In genomic region chr1:145822779-145823331, GRCh38 we compare ENCODE assay signal across 8 cellular contexts. TPM values are rescaled to one million over a fixed set of nuclear protein-coding genes. Genes with fewer than 3 reads are reported as not detected.
DNase-seq lines count a peak whose midpoint lies in the region; ATAC-seq and TF ChIP-seq lines count a peak whose summit lies in the region.
"Not testable (repeated sequence)": the region's sequence is repeated elsewhere in the genome, so short reads cannot be mapped to it uniquely, and the experiment has no call there.

No MANE protein-coding gene starts in this region.

- H3K9me3 ChIP-seq in CD8-positive, alpha-beta T cell (ENCODE audit: low read length); endodermal cell (ENCODE audit: control insufficient read depth, low read length); neural progenitor cell (ENCODE audit: low read depth); thoracic aorta: not testable (repeated sequence)

- not testable (repeated sequence) for H3K27me3 Mint-ChIP-seq in CD8-positive, alpha-beta T cell (ENCODE audit: low read depth); activated CD8-positive, alpha-beta T cell treated with anti-CD3 and anti-CD28 coated beads for 36 hours; endodermal cell (ENCODE audit: insufficient read depth); neural progenitor cell (ENCODE audit: insufficient read depth, low read depth)

- ATAC-seq in CD8-positive, alpha-beta T cell = peak; percentile 6
- ATAC-seq in activated CD8-positive, alpha-beta T cell treated with anti-CD3 and anti-CD28 coated beads for 36 hours = peak; percentile 24
- ATAC-seq in left cardiac atrium = peak; percentile 6 to 15
- not testable (repeated sequence) for ATAC-seq in thoracic aorta (ENCODE audit: insufficient number of reproducible peaks, low FRiP score, low read depth)

- peak overlapping the region; percentile 27 for H3K27ac Mint-ChIP-seq in CD8-positive, alpha-beta T cell
- peak overlapping the region; percentile 82 for H3K27ac Mint-ChIP-seq in activated CD8-positive, alpha-beta T cell treated with anti-CD3 and anti-CD28 coated beads for 36 hours
- H3K27ac Mint-ChIP-seq in endodermal cell, neural progenitor cell: not testable (repeated sequence)

- peaks cover 14% of the 10 kb centered on the region for H3K4me1 ChIP-seq in CD8-positive, alpha-beta T cell (ENCODE audit: insufficient read depth, low read length)
- not testable (repeated sequence) for H3K4me1 ChIP-seq in endodermal cell (ENCODE audit: control insufficient read depth, insufficient read depth, low read length); neural progenitor cell
- H3K4me1 ChIP-seq in thoracic aorta (ENCODE audit: control insufficient read depth in 1 of 2, low read depth in 2 of 2) = peaks cover 14 to 15% of the 10 kb centered on the region in 2 donors

- peaks cover 13% of the 10 kb centered on the region for H3F3A ChIP-seq in neural progenitor cell (ENCODE audit: low read depth)

- not testable (repeated sequence) for TF ChIP-seq CTCF in CD8-positive, alpha-beta T cell (IDR thresholded peaks at IDR 0.05); NB4 (IDR thresholded peaks at IDR 0.05; ENCODE audit: low read depth, low read length); activated CD8-positive, alpha-beta T cell treated with anti-CD3 and anti-CD28 coated beads for 36 hours (IDR thresholded peaks at IDR 0.05); astrocyte of the cerebellum (IDR thresholded peaks at IDR 0.05; ENCODE audit: low read depth, low read length, missing control alignments); endodermal cell (conservative IDR thresholded peaks at IDR 0.05); neural progenitor cell (IDR thresholded peaks at IDR 0.05); thoracic aorta (IDR thresholded peaks at IDR 0.05)

- H3K4me1 Mint-ChIP-seq in CD8-positive, alpha-beta T cell (ENCODE audit: low read depth) = peaks cover 32% of the 10 kb centered on the region
- peaks cover 33% of the 10 kb centered on the region for H3K4me1 Mint-ChIP-seq in activated CD8-positive, alpha-beta T cell treated with anti-CD3 and anti-CD28 coated beads for 36 hours (ENCODE audit: low read depth)
- H3K4me1 Mint-ChIP-seq in endodermal cell = not testable (repeated sequence)
- H3K4me1 Mint-ChIP-seq in neural progenitor cell = peaks cover 15% of the 10 kb centered on the region

- intact Hi-C loops in CD8-positive, alpha-beta T cell (cut with DNase I, micrococcal nuclease); activated CD8-positive, alpha-beta T cell treated with anti-CD3 and anti-CD28 coated beads for 36 hours (cut with micrococcal nuclease); left cardiac atrium (cut with DNase I): not testable (repeated sequence)

- DNase-seq in CD8-positive, alpha-beta T cell; NB4 (ENCODE audit: low read depth); activated CD8-positive, alpha-beta T cell treated with anti-CD3 and anti-CD28 coated beads for 36 hours; astrocyte of the cerebellum (ENCODE audit: low read depth); endodermal cell; left cardiac atrium; neural progenitor cell (ENCODE audit: low spot score); thoracic aorta (ENCODE audit: low spot score): not testable (repeated sequence)

- not testable (repeated sequence) for TF ChIP-seq POLR2A in NB4 (IDR thresholded peaks at IDR 0.05; ENCODE audit: extremely low read depth, insufficient read length)

- H4K20me1 ChIP-seq in neural progenitor cell (ENCODE audit: low read depth) = not testable (repeated sequence)

- H3K9me3 Mint-ChIP-seq in CD8-positive, alpha-beta T cell; activated CD8-positive, alpha-beta T cell treated with anti-CD3 and anti-CD28 coated beads for 36 hours; endodermal cell; neural progenitor cell: not testable (repeated sequence)

- not testable (repeated sequence) for H3K9ac ChIP-seq in endodermal cell (ENCODE audit: extremely low read depth, low read length, poor library complexity, severe bottlenecking); neural progenitor cell

- peaks cover 44% of the 10 kb centered on the region for H3K79me2 ChIP-seq in neural progenitor cell (ENCODE audit: low read depth)

- H3K4me3 ChIP-seq in CD8-positive, alpha-beta T cell (ENCODE audit: low read depth, low read length); endodermal cell (ENCODE audit: low read length); neural progenitor cell: not testable (repeated sequence)
- peak overlapping the region; percentile 23 for H3K4me3 ChIP-seq in NB4 (ENCODE audit: low read depth, low read length)
- H3K4me3 ChIP-seq in astrocyte of the cerebellum (ENCODE audit: low read depth, low read length) = peak overlapping the region; percentile 86
- H3K4me3 ChIP-seq in thoracic aorta = peak overlapping the region; percentile 88

- CTCF ChIA-PET in CD8-positive, alpha-beta T cell (lab: Charles Lee) = not testable (repeated sequence)
- CTCF ChIA-PET in activated CD8-positive, alpha-beta T cell treated with anti-CD3 and anti-CD28 coated beads for 36 hours (lab: Charles Lee) = interaction anchor here (1.3 kb wide), 1 partner anchor 23 kb away, joined by 5 read pairs; the partner anchor contains the start of gene NUDT17

- not testable (repeated sequence) for H3K27me3 ChIP-seq in CD8-positive, alpha-beta T cell (ENCODE audit: insufficient read depth, low read length); endodermal cell (ENCODE audit: control insufficient read depth, insufficient read depth, low read length, poor library complexity, severe bottlenecking); neural progenitor cell; thoracic aorta (replicated peaks; ENCODE audit: insufficient read depth)

- H3K36me3 ChIP-seq in CD8-positive, alpha-beta T cell (ENCODE audit: insufficient read depth, low read length) = not testable (repeated sequence)
- peaks cover 20% of the 10 kb centered on the region for H3K36me3 ChIP-seq in endodermal cell (ENCODE audit: control insufficient read depth, insufficient read depth, low read length)
- H3K36me3 ChIP-seq in neural progenitor cell = peaks cover 18% of the 10 kb centered on the region
- peaks cover 12% of the 10 kb centered on the region for H3K36me3 ChIP-seq in thoracic aorta

- H3K4me3 Mint-ChIP-seq in CD8-positive, alpha-beta T cell = peak overlapping the region; percentile 57
- peak overlapping the region; percentile 62 for H3K4me3 Mint-ChIP-seq in activated CD8-positive, alpha-beta T cell treated with anti-CD3 and anti-CD28 coated beads for 36 hours
- H3K4me3 Mint-ChIP-seq in endodermal cell = peak overlapping the region; percentile 99
- H3K4me3 Mint-ChIP-seq in neural progenitor cell = not testable (repeated sequence)

- WGBS in endodermal cell (ENCODE audit: insufficient coverage in 1 of 2, insufficient read length in 1 of 2), 2 experiments = no CpG with 5 or more reads among the region's 16 CpGs

- peak overlapping the region; percentile 47 for H3K4me2 ChIP-seq in neural progenitor cell

- in situ Hi-C loops in astrocyte of the cerebellum (cut with HindIII; ENCODE audit: low sequenced_read_pairs) = not testable (repeated sequence)

- H2AFZ ChIP-seq in neural progenitor cell (replicated peaks) = not testable (repeated sequence)

- H3K27ac ChIP-seq in CD8-positive, alpha-beta T cell (ENCODE audit: low read depth, low read length); endodermal cell (ENCODE audit: low read depth, low read length); neural progenitor cell; thoracic aorta: not testable (repeated sequence)

- POLR2A ChIA-PET in CD8-positive, alpha-beta T cell (lab: Charles Lee) = not testable (repeated sequence)
- POLR2A ChIA-PET in activated CD8-positive, alpha-beta T cell treated with anti-CD3 and anti-CD28 coated beads for 36 hours (lab: Charles Lee) = interaction anchor here (0.7 to 1.1 kb wide), 2 partner anchors 24 to 44 kb away, joined by 3 read pairs; no protein-coding TSS in a partner anchor

- H3K36me3 Mint-ChIP-seq in CD8-positive, alpha-beta T cell = peaks cover 29% of the 10 kb centered on the region
- peaks cover 34% of the 10 kb centered on the region for H3K36me3 Mint-ChIP-seq in activated CD8-positive, alpha-beta T cell treated with anti-CD3 and anti-CD28 coated beads for 36 hours (ENCODE audit: low read depth)
- H3K36me3 Mint-ChIP-seq in endodermal cell (ENCODE audit: low read depth) (peaks cover 23% of the 10 kb centered on the region), neural progenitor cell (peaks cover 14% of the 10 kb centered on the region)

RNA-seq across cellular contexts. Expression of gene RNF115, which starts 1.0 kb away (rescaled TPM):
- total RNA-seq in CD8-positive, alpha-beta T cell = 10 to 100 TPM; 16.4 TPM
- total RNA-seq in activated CD8-positive, alpha-beta T cell treated with anti-CD3 and anti-CD28 coated beads for 36 hours = 10 to 100 TPM; 12.6 to 13.1 TPM
- total RNA-seq in endodermal cell (10 to 100 TPM; 17.7 to 19.3 TPM), left cardiac atrium (10 to 100 TPM; 27.7 to 34.4 TPM), neural progenitor cell (ENCODE audit: low replicate concordance) (9.7 and 12.9 TPM in 2 replicates), thoracic aorta (10 to 100 TPM; 52.7 to 60.4 TPM)
- polyA plus RNA-seq in endodermal cell (2013, experiment 1 of 2) = 8.6 TPM
- 9.9 TPM for polyA plus RNA-seq in endodermal cell (2013, experiment 2 of 2)

RNA-seq across cellular contexts. Expression of gene POLR3C, which starts 1.1 kb away (rescaled TPM):
- 10 to 100 TPM; 22.1 to 25.8 TPM for total RNA-seq in CD8-positive, alpha-beta T cell
- total RNA-seq in activated CD8-positive, alpha-beta T cell treated with anti-CD3 and anti-CD28 coated beads for 36 hours = 10 to 100 TPM; 38.2 to 39.4 TPM
- total RNA-seq in endodermal cell (10 to 100 TPM; 32.7 to 37.9 TPM), left cardiac atrium (10 to 100 TPM; 13.3 to 17.0 TPM), neural progenitor cell (ENCODE audit: low replicate concordance) (15.6 and 29.5 TPM in 2 replicates), thoracic aorta (10 to 100 TPM; 23.4 to 42.9 TPM)
- 34.2 TPM for polyA plus RNA-seq in endodermal cell (2013, experiment 1 of 2)
- 27.8 TPM for polyA plus RNA-seq in endodermal cell (2013, experiment 2 of 2)

RNA-seq across cellular contexts. Expression of gene NUDT17, which starts 22.6 kb away (rescaled TPM):
- total RNA-seq in CD8-positive, alpha-beta T cell = 1 to 10 TPM; 1.4 TPM
- total RNA-seq in activated CD8-positive, alpha-beta T cell treated with anti-CD3 and anti-CD28 coated beads for 36 hours = 1 to 10 TPM; 3.0 to 3.3 TPM
- total RNA-seq in endodermal cell (1 to 10 TPM; 2.8 to 4.0 TPM), left cardiac atrium (1 to 10 TPM; 3.6 to 3.7 TPM), neural progenitor cell (ENCODE audit: low replicate concordance) (5.9 and 11.9 TPM in 2 replicates), thoracic aorta (10 to 100 TPM in 1 of 2 donors, 1 to 10 TPM in 1; 3.6 to 19.1 TPM)
- polyA plus RNA-seq in endodermal cell (2013, experiment 1 of 2) = 4.2 TPM
- 2.9 TPM for polyA plus RNA-seq in endodermal cell (2013, experiment 2 of 2)

RNA-seq across cellular contexts. Expression of gene PIAS3, which starts 36.0 kb away (rescaled TPM):
- total RNA-seq in CD8-positive, alpha-beta T cell = 10 to 100 TPM; 16.3 to 16.6 TPM
- total RNA-seq in activated CD8-positive, alpha-beta T cell treated with anti-CD3 and anti-CD28 coated beads for 36 hours = 10 to 100 TPM; 17.9 to 18.9 TPM
- total RNA-seq in endodermal cell (10 to 100 TPM; 44.8 to 53.4 TPM), left cardiac atrium (10 to 100 TPM; 15.0 to 17.1 TPM), neural progenitor cell (ENCODE audit: low replicate concordance) (15.7 and 33.7 TPM in 2 replicates), thoracic aorta (10 to 100 TPM; 34.4 to 60.1 TPM)
- 45.1 TPM for polyA plus RNA-seq in endodermal cell (2013, experiment 1 of 2)
- polyA plus RNA-seq in endodermal cell (2013, experiment 2 of 2) = 41.6 TPM
